ENCODE assay signal across 8 cellular contexts in genomic region chr13:84137292-84137691, GRCh38.
DNase-seq lines count a peak whose midpoint lies in the region; ATAC-seq lines count a peak whose summit lies in the region.

No MANE protein-coding gene starts in this region.

- DNase-seq in T-helper 22 cell (ENCODE audit: low read depth) (peak; percentile 42), fibroblast of peridontal ligament (ENCODE audit: extremely low read depth) (peak; percentile 77), dermis blood vessel endothelial cell (no peak), DMS53 treated with DMSO at 0.1 percent for 48 hours (lab: John Stamatoyannopoulos, UW; ENCODE audit: unreplicated experiment) (no peak), LoVo (ENCODE audit: low spot score) (no peak), GF-D8 (lab: John Stamatoyannopoulos, UW) (no peak)

- ATAC-seq in GM19324 (IDR thresholded peaks at IDR 0.05; ENCODE audit: low FRiP score, unreplicated experiment) (peak; percentile 98), HG03103 (IDR thresholded peaks at IDR 0.05; ENCODE audit: low read depth, unreplicated experiment) (peak; percentile 67)

Comparison
In these comparisons a context has a peak if more than half of its experiments do, and no peak if none do; other contexts are left out.
1. DNase-seq: peak in T-helper 22 cell (single experiment) and fibroblast of peridontal ligament (single experiment); none in dermis blood vessel endothelial cell (single experiment), DMS53 treated with DMSO at 0.1 percent for 48 hours (single experiment), LoVo (single experiment) and GF-D8 (single experiment).